8 cellular contexts compared by ENCODE assay signal in the genomic region with DNA sequence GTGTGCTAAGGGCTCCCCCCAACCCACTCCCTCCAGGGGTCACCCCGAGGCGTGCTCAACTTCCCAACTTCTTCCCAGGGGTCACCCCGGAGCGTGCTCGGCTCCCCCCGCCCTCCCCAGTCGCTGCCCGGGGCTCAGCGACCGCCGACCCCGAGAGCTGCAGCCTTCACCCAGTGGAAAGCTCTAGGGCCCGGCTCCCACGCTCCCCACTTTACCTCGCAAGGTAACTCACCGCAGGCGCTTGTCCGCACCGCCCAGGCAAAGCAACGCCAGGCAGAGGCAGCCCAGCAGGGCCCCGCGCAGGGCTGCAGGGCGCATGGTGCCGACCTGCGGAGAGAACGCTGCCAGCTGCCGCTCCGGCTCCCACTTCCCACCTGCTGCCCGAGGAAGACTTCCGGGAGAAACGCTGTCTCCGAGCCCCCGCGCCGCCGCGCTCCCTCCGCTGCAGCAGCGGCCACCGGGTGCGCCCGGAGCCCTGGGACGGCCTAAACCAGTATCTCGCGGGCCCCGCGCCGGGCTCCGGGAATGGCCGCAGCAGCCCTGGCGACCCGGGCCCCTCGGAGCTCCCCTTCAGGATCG. TPM values are rescaled to one million over a fixed set of nuclear protein-coding genes. Genes with fewer than 3 reads are reported as not detected.
DNase-seq lines count a peak whose midpoint lies in the region; ATAC-seq and TF ChIP-seq lines count a peak whose summit lies in the region.

No MANE protein-coding gene starts in this region.

- 0 to 2% methylated on average over 45 to 54 of the region's 54 CpGs for WGBS in heart right ventricle, 2 donors

- peaks cover 28% of the 10 kb centered on the region for H3K4me1 ChIP-seq in HUES6 (ENCODE audit: control insufficient read depth, insufficient read depth, low read length)
- peaks cover 7 to 65% (median 20%) of the 10 kb centered on the region in 9 donors for H3K4me1 ChIP-seq in heart right ventricle

- H3K36me3 ChIP-seq in HUES6 (ENCODE audit: control insufficient read depth, insufficient read depth, low read length) (no peaks in the 10 kb centered on the region), heart right ventricle (peaks cover 0 to 12% (median 0%) of the 10 kb centered on the region in 9 donors)

- peaks cover 9% of the 10 kb centered on the region for H3K27me3 ChIP-seq in HUES6 (ENCODE audit: control insufficient read depth, insufficient read depth, low read length)
- no peaks in the 10 kb centered on the region for H3K27me3 ChIP-seq in heart right ventricle

- peak overlapping the region; percentile 56 for H3K9ac ChIP-seq in HUES6 (ENCODE audit: low read length)

- H3K9me3 Mint-ChIP-seq in activated CD4-positive, alpha-beta memory T cell treated with anti-CD3 and anti-CD28 coated beads, Interleukin-2, amount 10 ng/mL, durations not matched to agents 7 days and 5 days, result no peaks in the 10 kb centered on the region

- DNase-seq in COLO668 (lab: John Stamatoyannopoulos, UW; ENCODE audit: unreplicated experiment), result peak; percentile 68
- DNase-seq in activated CD4-positive, alpha-beta memory T cell treated with anti-CD3 and anti-CD28 coated beads, Interleukin-2, amount 10 ng/mL, durations not matched to agents 7 days and 5 days, result no peak
- DNase-seq in heart right ventricle, result no peak
- peak; percentile 94 for DNase-seq in retina
- no peak for DNase-seq in KBM-7
- no peak for DNase-seq in AG20443 (ENCODE audit: low spot score)

- peaks cover 78% of the 10 kb centered on the region for H3K4me1 Mint-ChIP-seq in activated CD4-positive, alpha-beta memory T cell treated with anti-CD3 and anti-CD28 coated beads, Interleukin-2, amount 10 ng/mL, durations not matched to agents 7 days and 5 days

- H3K27ac ChIP-seq in HUES6 (ENCODE audit: low read depth, low read length), result no peak overlapping the region
- peak overlapping the region in 9 of 10 donors; percentile 35 to 95 (median 76) for H3K27ac ChIP-seq in heart right ventricle

- CTCF ChIA-PET in activated CD4-positive, alpha-beta memory T cell treated with anti-CD3 and anti-CD28 coated beads, Interleukin-2, amount 10 ng/mL, durations not matched to agents 7 days and 5 days (lab: Charles Lee), result interaction anchor here (1.0 to 3.6 kb wide), 5 partner anchors 14 to 181 kb away, joined by 3 to 23 read pairs (median 4); a partner anchor contains a TSS

- H3K36me3 Mint-ChIP-seq in activated CD4-positive, alpha-beta memory T cell treated with anti-CD3 and anti-CD28 coated beads, Interleukin-2, amount 10 ng/mL, durations not matched to agents 7 days and 5 days (ENCODE audit: low read depth), result peaks cover 28% of the 10 kb centered on the region

- peak overlapping the region; percentile 94 for H3K4me3 ChIP-seq in HUES6 (ENCODE audit: low read depth, low read length)
- peak overlapping the region; percentile 63 to 95 (median 84) for H3K4me3 ChIP-seq in heart right ventricle

- peak; percentile 2 for ATAC-seq in GM19395 (IDR thresholded peaks at IDR 0.05; ENCODE audit: unreplicated experiment)
- ATAC-seq in heart right ventricle, result peak; percentile 10 to 68 (median 26)

- no peaks in the 10 kb centered on the region for H3K27me3 Mint-ChIP-seq in activated CD4-positive, alpha-beta memory T cell treated with anti-CD3 and anti-CD28 coated beads, Interleukin-2, amount 10 ng/mL, durations not matched to agents 7 days and 5 days

- intact Hi-C loops in heart right ventricle (cut with DNase I), result loop anchor here in 4 of 10 donors (5.0 to 10.0 kb wide), 2 partner anchors 41 to 171 kb away; a partner anchor contains a TSS

- peak overlapping the region; percentile 91 for H3K4me3 Mint-ChIP-seq in activated CD4-positive, alpha-beta memory T cell treated with anti-CD3 and anti-CD28 coated beads, Interleukin-2, amount 10 ng/mL, durations not matched to agents 7 days and 5 days

- in situ Hi-C loops in KBM-7 (cut with MboI; ENCODE audit: low pct_unique_long_range_greater_than_20kb, low sequenced_read_pairs), result no loop called here

- H3K9me3 ChIP-seq in HUES6 (ENCODE audit: control insufficient read depth, insufficient read depth, low read depth, low read length) (no peaks in the 10 kb centered on the region), heart right ventricle (no peaks in the 10 kb centered on the region)

- POLR2A ChIA-PET in activated CD4-positive, alpha-beta memory T cell treated with anti-CD3 and anti-CD28 coated beads, Interleukin-2, amount 10 ng/mL, durations not matched to agents 7 days and 5 days (lab: Charles Lee), result interaction anchor here (0.6 to 5.0 kb wide), 17 partner anchors 9 to 699 kb away, joined by 3 to 40 read pairs (median 5); a partner anchor contains a TSS

- no peak for TF ChIP-seq CTCF in heart right ventricle (IDR thresholded peaks at IDR 0.05)

- H3K27ac Mint-ChIP-seq in activated CD4-positive, alpha-beta memory T cell treated with anti-CD3 and anti-CD28 coated beads, Interleukin-2, amount 10 ng/mL, durations not matched to agents 7 days and 5 days, result peak overlapping the region; percentile 81

RNA-seq across cellular contexts. Expression of a gene that starts 0.4 kb away (rescaled TPM):
- 100 to 1,000 TPM; 107 to 112 TPM for total RNA-seq in activated CD4-positive, alpha-beta memory T cell treated with anti-CD3 and anti-CD28 coated beads, Interleukin-2, amount 10 ng/mL, durations not matched to agents 7 days and 5 days
- total RNA-seq in heart right ventricle, result 10 to 100 TPM in 7 of 10 donors, 1 to 10 TPM in 3; 7.1 to 44.3 (median 12.1) TPM
- polyA plus RNA-seq in heart right ventricle, result 10 to 100 TPM in 1 of 2 donors, 1 to 10 TPM in 1; 7.3 to 26.8 TPM

RNA-seq across cellular contexts. Expression of a gene that starts 43.2 kb away (rescaled TPM):
- 10 to 100 TPM; 21.5 to 22.8 TPM for total RNA-seq in activated CD4-positive, alpha-beta memory T cell treated with anti-CD3 and anti-CD28 coated beads, Interleukin-2, amount 10 ng/mL, durations not matched to agents 7 days and 5 days
- total RNA-seq in heart right ventricle, result 10 to 100 TPM in 6 of 10 donors, 1 to 10 TPM in 4; 7.5 to 15.0 (median 10.4) TPM
- polyA plus RNA-seq in heart right ventricle, result 1 to 10 TPM; 7.8 to 8.8 TPM

Comparison
In these comparisons a context has a peak if more than half of its experiments do, and no peak if none do; other contexts are left out.
1. DNase-seq: peak in COLO668 (single experiment) and retina (single experiment); none in activated CD4-positive, alpha-beta memory T cell treated with anti-CD3 and anti-CD28 coated beads, Interleukin-2, amount 10 ng/mL, durations not matched to agents 7 days and 5 days (single experiment), heart right ventricle (0 of 2), KBM-7 (single experiment) and AG20443 (single experiment).